18 cellular contexts compared by ENCODE assay signal in genomic region chr20:17655286-17655651, GRCh38. TPM values are rescaled to one million over a fixed set of nuclear protein-coding genes. Genes with fewer than 3 reads are reported as not detected.
DNase-seq lines count a peak whose midpoint lies in the region; ATAC-seq and TF ChIP-seq lines count a peak whose summit lies in the region.
"Had no signal": no experiment of that assay in that cellular context is flagged by ENCODE, and none has a peak within 500 bp of the region (broad histone marks: within the 10 kb centered on the region; RNA-seq: fewer than 3 reads in every experiment).

No MANE protein-coding gene starts in this region.

- no peak for TF ChIP-seq POLR2A in gastroesophageal sphincter (IDR thresholded peaks at IDR 0.05)

- H3K9me3 ChIP-seq in mammary epithelial cell (replicated peaks; ENCODE audit: insufficient read depth, low read length) (peaks cover 7% of the 10 kb centered on the region), gastroesophageal sphincter (peaks cover 0 to 6% (median 0%) of the 10 kb centered on the region in 3 donors), tibial artery (no peaks in the 10 kb centered on the region)
- H3K9me3 ChIP-seq: lower lobe of right lung, testis had no signal

- peaks cover 43% of the 10 kb centered on the region for H3K36me3 Mint-ChIP-seq in MCF 10A (ENCODE audit: insufficient read depth, unreplicated experiment)

- TF ChIP-seq CTCF in MCF 10A (IDR thresholded peaks at IDR 0.05; ENCODE audit: unreplicated experiment) (no peak), mammary epithelial cell (conservative IDR thresholded peaks at IDR 0.05 in 1 of 2, IDR thresholded peaks at IDR 0.05 in 1 of 2; ENCODE audit: extremely low read depth in 1 of 2, insufficient read depth in 1 of 2, low read depth in 1 of 2, low read length in 2 of 2) (no peak), RWPE1 (conservative IDR thresholded peaks at IDR 0.05; ENCODE audit: low read depth) (0 out of 2 replicates have a peak, but pooled peaks have one; percentile 17), gastroesophageal sphincter (IDR thresholded peaks at IDR 0.05) (no peak), tibial artery (IDR thresholded peaks at IDR 0.05) (no peak)

- H3K79me2 ChIP-seq in mammary epithelial cell (ENCODE audit: insufficient read depth, low read length) = peaks cover 95% of the 10 kb centered on the region

- no peaks in the 10 kb centered on the region for H3K27me3 ChIP-seq in mammary epithelial cell (ENCODE audit: insufficient read depth, low read length)
- no peaks in the 10 kb centered on the region for H3K27me3 ChIP-seq in gastroesophageal sphincter
- no peaks in the 10 kb centered on the region for H3K27me3 ChIP-seq in tibial artery
- H3K27me3 ChIP-seq: SJCRH30, testis had no signal

- peaks cover 2% of the 10 kb centered on the region for H4K20me1 ChIP-seq in mammary epithelial cell (ENCODE audit: insufficient read depth, low read length)

- no peak overlapping the region for H3K4me2 ChIP-seq in mammary epithelial cell (ENCODE audit: insufficient read depth, low read depth, low read length)

- H3K4me3 ChIP-seq in mammary epithelial cell (replicated peaks in 1 of 3; ENCODE audit: insufficient read depth in 1 of 3, low read depth in 2 of 3, low read length in 3 of 3) (no peak overlapping the region), gastroesophageal sphincter (no peak overlapping the region), tibial artery (no peak overlapping the region)
- H3K4me3 ChIP-seq: lower lobe of right lung, SJCRH30, testis had no signal

- H3K4me1 Mint-ChIP-seq in MCF 10A (ENCODE audit: insufficient read depth, unreplicated experiment) = peaks cover 15% of the 10 kb centered on the region

- H2AFZ ChIP-seq in mammary epithelial cell (ENCODE audit: low read depth, low read length) = no peak overlapping the region

- POLR2A ChIA-PET in MCF 10A (lab: Yijun Ruan, JAX) = interaction anchor here (0.8 to 1.1 kb wide), 3 partner anchors 16 to 230 kb away, joined by 3 read pairs; no protein-coding TSS in a partner anchor
- POLR2A ChIA-PET in RWPE1 (lab: Yijun Ruan, JAX; ENCODE audit: low non-redundant PET) = no interaction called here

- WGBS in mammary epithelial cell (ENCODE audit: low coverage, missing lambda C conversion rate) = 60% methylated on average over 7 of the region's 7 CpGs
- 57 to 59% methylated on average over 6 to 7 of the region's 7 CpGs for WGBS in gastroesophageal sphincter (ENCODE audit: low coverage in 1 of 2), 2 donors

- H3K27ac ChIP-seq in mammary epithelial cell (ENCODE audit: insufficient read depth, low read depth, low read length) (no peak overlapping the region), RWPE1 (peak overlapping the region; percentile 19; the same call in 1 of the 2 replicates), gastroesophageal sphincter (peak overlapping the region in 1 of 4 donors; percentile 48), tibial artery (peak overlapping the region; percentile 23 to 29)
- H3K27ac ChIP-seq: HL-60, lower lobe of right lung, SJCRH30, testis had no signal

- H3K36me3 ChIP-seq in mammary epithelial cell (ENCODE audit: insufficient read depth, low read length) (peaks cover 10% of the 10 kb centered on the region), gastroesophageal sphincter (peaks cover 0 to 25% of the 10 kb centered on the region in 2 donors), tibial artery (peaks cover 8 to 20% (median 12%) of the 10 kb centered on the region in 3 donors)

- DNase-seq in MCF 10A (ENCODE audit: unreplicated experiment) (no peak), mammary epithelial cell (no peak), RWPE1 (ENCODE audit: low spot score) (no peak), tibial artery (peak; percentile 11 to 38), germinal center (ENCODE audit: low spot score) (no peak)
- no peak for DNase-seq in activated CD4-positive, alpha-beta T cell treated with anti-CD3 and anti-CD28 coated beads, Interleukin-2, amount 50 U/mL, for 1 hour
- DNase-seq: hippocampal formation, lower lobe of right lung, NCI-H2107 had no signal

- dilution Hi-C loops in mammary epithelial cell (cut with HindIII; ENCODE audit: low sequenced_read_pairs) = no loop called here

- no peak for TF ChIP-seq EP300 in gastroesophageal sphincter (IDR thresholded peaks at IDR 0.05)

- no peaks in the 10 kb centered on the region for H3K9me3 Mint-ChIP-seq in MCF 10A (ENCODE audit: unreplicated experiment)

- CTCF ChIA-PET in MCF 10A (lab: Yijun Ruan, JAX) (interaction anchor here (0.6 to 3.2 kb wide), 26 partner anchors 9 to 283 kb away, joined by 3 to 25 read pairs (median 4); partner anchors contain the start of gene RRBP1), mammary epithelial cell (lab: Charles Lee; ENCODE audit: low non-redundant PET) (no interaction called here), RWPE1 (lab: Yijun Ruan, JAX) (interaction anchor here (0.9 to 1.0 kb wide), 2 partner anchors 25 to 115 kb away, joined by 3 read pairs; no protein-coding TSS in a partner anchor)

- no TSS peak for BruUV-seq in MCF 10A (replicated peaks; lab: Mats Ljungman, UMichigan)
- no TSS peak for BruUV-seq in mammary epithelial cell (replicated peaks; lab: Mats Ljungman, UMichigan)

- no peak overlapping the region for H3K9ac ChIP-seq in mammary epithelial cell (ENCODE audit: insufficient read depth, low read length)

- intact Hi-C loops in MCF 10A (cut with micrococcal nuclease) (loop anchor here (1.0 kb wide), 1 partner anchor 243 kb away; no protein-coding TSS in a partner anchor), mammary epithelial cell (cut with micrococcal nuclease) (loop anchor here (1.0 kb wide), 1 partner anchor 243 kb away; no protein-coding TSS in a partner anchor), tibial artery (cut with DNase I; ENCODE audit: low total_unique reads) (no loop called here)

- ATAC-seq in gastroesophageal sphincter = peak; percentile 29
- no peak for ATAC-seq in HG02970 (IDR thresholded peaks at IDR 0.05; ENCODE audit: low FRiP score, unreplicated experiment)
- ATAC-seq: lower lobe of right lung had no signal

- H3K27ac Mint-ChIP-seq in MCF 10A (ENCODE audit: low read depth, unreplicated experiment) = peak overlapping the region; percentile 9
- H3K27ac Mint-ChIP-seq: activated naive CD8-positive, alpha-beta T cell had no signal

- no peaks in the 10 kb centered on the region for H3K27me3 Mint-ChIP-seq in MCF 10A (ENCODE audit: insufficient read depth, unreplicated experiment)
- H3K27me3 Mint-ChIP-seq: activated naive CD8-positive, alpha-beta T cell had no signal

- H3K4me1 ChIP-seq in mammary epithelial cell (ENCODE audit: insufficient read depth, low read length) = peaks cover 6% of the 10 kb centered on the region
- peaks cover 0 to 66% (median 27%) of the 10 kb centered on the region in 3 donors for H3K4me1 ChIP-seq in gastroesophageal sphincter
- H3K4me1 ChIP-seq in tibial artery = peaks cover 0 to 44% (median 24%) of the 10 kb centered on the region in 4 donors
- H3K4me1 ChIP-seq: SJCRH30 had no signal

- in situ Hi-C loops in mammary epithelial cell (cut with MboI; ENCODE audit: low sequenced_read_pairs in 2 of 2) = loop anchor here in 1 of 2 donors (10.0 kb wide), 1 partner anchor 60 kb away; no protein-coding TSS in a partner anchor

- no peak overlapping the region for H3K4me3 Mint-ChIP-seq in MCF 10A (ENCODE audit: unreplicated experiment)
- H3K4me3 Mint-ChIP-seq: activated naive CD8-positive, alpha-beta T cell had no signal

RNA-seq across cellular contexts. Expression of gene RRBP1, which starts 26.8 kb away (rescaled TPM):
- total RNA-seq in MCF 10A (2022) (203 and 244 TPM in 2 replicates), mammary epithelial cell (100 to 1,000 TPM in 1 of 2 donors, 10 to 100 TPM in 1; 85.2 to 230 TPM), gastroesophageal sphincter (10 to 100 TPM; 61.2 to 89.8 (median 64.7) TPM)
- 82.9 TPM for polyA plus RNA-seq in mammary epithelial cell
- 145 TPM for polyA minus RNA-seq in mammary epithelial cell

RNA-seq across cellular contexts. Expression of gene BANF2, which starts 44.5 kb away (rescaled TPM):
- total RNA-seq in MCF 10A (2022) (not detected in 2 replicates), mammary epithelial cell (not detected), gastroesophageal sphincter (not detected)
- not detected for polyA plus RNA-seq in mammary epithelial cell
- not detected for polyA minus RNA-seq in mammary epithelial cell
- total RNA-seq: cerebellum, epithelial cell of proximal tubule, lower lobe of right lung, M059J, SJCRH30 had no signal

Comparison
In these comparisons a context has a peak if more than half of its experiments do, and no peak if none do; other contexts are left out.
1. DNase-seq: peak in tibial artery (2 of 2); none in MCF 10A (single experiment), mammary epithelial cell (single experiment), RWPE1 (single experiment), activated CD4-positive, alpha-beta T cell treated with anti-CD3 and anti-CD28 coated beads, Interleukin-2, amount 50 U/mL, for 1 hour (single experiment) and germinal center (single experiment).